1 cellular context compared by ENCODE assay signal in the genomic region with DNA sequence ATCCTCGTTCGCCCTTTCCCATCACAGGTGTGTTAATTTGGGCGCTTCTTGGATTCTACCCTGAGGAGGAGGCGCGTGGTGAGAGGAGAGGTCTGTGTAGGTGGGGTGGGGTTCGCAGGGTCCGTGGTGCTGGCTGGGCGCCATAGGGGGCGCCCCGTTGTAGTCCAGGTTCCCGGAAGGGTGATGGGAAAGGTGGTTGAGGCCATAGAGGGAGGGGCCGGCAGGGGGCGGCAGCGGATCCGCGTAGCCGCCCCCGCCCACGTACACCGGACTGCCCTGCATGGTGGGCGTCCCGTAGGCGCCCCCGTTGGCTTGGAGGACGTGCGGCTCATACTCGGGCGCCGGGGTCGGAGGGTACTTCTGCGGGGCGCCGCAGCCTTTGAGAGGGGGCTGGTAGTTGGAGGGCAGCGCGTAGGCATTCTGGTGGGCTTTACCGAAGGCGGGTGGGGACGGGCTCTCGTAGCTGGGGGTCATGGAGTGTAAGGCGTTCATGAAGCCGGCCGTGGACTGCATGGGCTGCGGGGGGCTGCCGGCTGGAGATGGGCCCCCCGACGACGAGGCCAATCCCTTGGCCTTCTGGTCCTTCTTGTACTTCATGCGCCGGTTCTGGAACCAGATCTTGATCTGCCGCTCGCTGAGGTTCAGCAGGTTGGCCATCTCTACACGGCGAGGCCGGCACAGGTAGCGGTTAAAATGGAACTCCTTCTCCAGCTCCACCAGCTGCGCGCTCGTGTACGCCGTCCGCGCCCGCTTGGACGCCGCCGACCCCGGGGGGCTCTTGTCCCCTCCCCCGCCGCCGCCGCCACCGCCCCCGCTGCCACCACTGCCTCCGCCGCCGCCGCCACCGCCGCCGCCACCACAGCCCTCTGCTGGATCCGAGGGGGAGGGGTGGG.
TF ChIP-seq lines count a peak whose summit lies in the region.

No MANE protein-coding gene starts in this region.

TF ChIP-seq in endothelial cell of umbilical vein, 7 proteins besides CTCF, POLR2A, EP300 and RAD21:
- TF ChIP-seq MYC (IDR thresholded peaks at IDR 0.05; ENCODE audit: low read depth, low read length), result no peak
- TF ChIP-seq POLR2AphosphoS5 (IDR thresholded peaks at IDR 0.05; ENCODE audit: insufficient read depth, low read depth, low read length), result no peak
- no peak for TF ChIP-seq GATA2 (IDR thresholded peaks at IDR 0.05; ENCODE audit: insufficient read depth, insufficient read length, low read depth, low read length)
- no peak for TF ChIP-seq EZH2 (IDR thresholded peaks at IDR 0.05; ENCODE audit: borderline replicate concordance, low read depth, low read length, severe bottlenecking)
- TF ChIP-seq MAX (IDR thresholded peaks at IDR 0.05; ENCODE audit: insufficient read depth, insufficient read length), result no peak
- TF ChIP-seq JUN (IDR thresholded peaks at IDR 0.05; ENCODE audit: borderline replicate concordance, insufficient read depth, insufficient read length, low read depth), result no peak
- no peak for TF ChIP-seq FOS (IDR thresholded peaks at IDR 0.05; ENCODE audit: borderline replicate concordance, insufficient read depth, low read length)
